In the genomic region with DNA sequence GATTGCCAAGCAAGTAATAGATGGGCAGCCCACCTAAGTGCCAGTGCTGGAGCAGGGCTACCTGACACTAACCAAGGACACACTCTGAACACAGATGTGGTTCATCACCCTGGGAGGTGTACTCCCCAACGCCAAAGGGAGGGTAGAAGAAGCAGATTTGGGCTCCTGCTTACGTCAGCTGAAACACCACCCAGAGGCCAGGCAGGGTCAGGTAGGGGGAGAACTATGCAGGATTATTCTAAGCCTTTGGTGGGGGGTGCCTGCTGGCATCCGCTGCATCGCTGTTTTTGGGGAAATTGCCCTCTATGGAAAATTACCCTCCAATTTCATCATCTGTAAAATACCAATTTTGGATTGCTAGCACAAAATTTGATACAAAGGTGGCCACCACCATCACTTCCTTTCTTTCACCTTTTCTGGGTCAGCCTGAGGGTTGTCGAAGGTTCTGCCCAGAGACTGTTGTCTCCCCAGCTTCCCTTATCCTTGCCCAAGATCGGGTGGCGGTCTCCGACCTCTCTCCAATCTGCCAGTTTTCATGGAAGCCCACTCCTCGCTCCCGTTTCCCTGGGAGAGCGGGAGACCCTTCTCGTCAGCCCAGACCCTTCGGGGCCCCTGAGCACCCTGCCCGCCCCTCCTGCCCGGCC, we compare ENCODE assay signal across 1 cellular context.
TF ChIP-seq lines count a peak whose summit lies in the region.

No MANE protein-coding gene starts in this region.

TF ChIP-seq in GM23338, 12 proteins besides CTCF, POLR2A, EP300 and RAD21:
- TF ChIP-seq POLR2AphosphoS5 (IDR thresholded peaks at IDR 0.05; ENCODE audit: low read depth) (no peak), EZH2phosphoT487 (IDR thresholded peaks at IDR 0.05; ENCODE audit: unreplicated experiment) (no peak), CREB1 (CRISPR knock-in tag; IDR thresholded peaks at IDR 0.05; ENCODE audit: low read depth) (no peak), ZNF331 (CRISPR knock-in tag; IDR thresholded peaks at IDR 0.05; ENCODE audit: low read depth) (no peak), NANOG (IDR thresholded peaks at IDR 0.05; ENCODE audit: borderline replicate concordance) (no peak), EZH2 (IDR thresholded peaks at IDR 0.05; ENCODE audit: low read depth, unreplicated experiment) (no peak), JUNB (IDR thresholded peaks at IDR 0.05; ENCODE audit: unreplicated experiment) (no peak)
- TF ChIP-seq, protein P1, sequence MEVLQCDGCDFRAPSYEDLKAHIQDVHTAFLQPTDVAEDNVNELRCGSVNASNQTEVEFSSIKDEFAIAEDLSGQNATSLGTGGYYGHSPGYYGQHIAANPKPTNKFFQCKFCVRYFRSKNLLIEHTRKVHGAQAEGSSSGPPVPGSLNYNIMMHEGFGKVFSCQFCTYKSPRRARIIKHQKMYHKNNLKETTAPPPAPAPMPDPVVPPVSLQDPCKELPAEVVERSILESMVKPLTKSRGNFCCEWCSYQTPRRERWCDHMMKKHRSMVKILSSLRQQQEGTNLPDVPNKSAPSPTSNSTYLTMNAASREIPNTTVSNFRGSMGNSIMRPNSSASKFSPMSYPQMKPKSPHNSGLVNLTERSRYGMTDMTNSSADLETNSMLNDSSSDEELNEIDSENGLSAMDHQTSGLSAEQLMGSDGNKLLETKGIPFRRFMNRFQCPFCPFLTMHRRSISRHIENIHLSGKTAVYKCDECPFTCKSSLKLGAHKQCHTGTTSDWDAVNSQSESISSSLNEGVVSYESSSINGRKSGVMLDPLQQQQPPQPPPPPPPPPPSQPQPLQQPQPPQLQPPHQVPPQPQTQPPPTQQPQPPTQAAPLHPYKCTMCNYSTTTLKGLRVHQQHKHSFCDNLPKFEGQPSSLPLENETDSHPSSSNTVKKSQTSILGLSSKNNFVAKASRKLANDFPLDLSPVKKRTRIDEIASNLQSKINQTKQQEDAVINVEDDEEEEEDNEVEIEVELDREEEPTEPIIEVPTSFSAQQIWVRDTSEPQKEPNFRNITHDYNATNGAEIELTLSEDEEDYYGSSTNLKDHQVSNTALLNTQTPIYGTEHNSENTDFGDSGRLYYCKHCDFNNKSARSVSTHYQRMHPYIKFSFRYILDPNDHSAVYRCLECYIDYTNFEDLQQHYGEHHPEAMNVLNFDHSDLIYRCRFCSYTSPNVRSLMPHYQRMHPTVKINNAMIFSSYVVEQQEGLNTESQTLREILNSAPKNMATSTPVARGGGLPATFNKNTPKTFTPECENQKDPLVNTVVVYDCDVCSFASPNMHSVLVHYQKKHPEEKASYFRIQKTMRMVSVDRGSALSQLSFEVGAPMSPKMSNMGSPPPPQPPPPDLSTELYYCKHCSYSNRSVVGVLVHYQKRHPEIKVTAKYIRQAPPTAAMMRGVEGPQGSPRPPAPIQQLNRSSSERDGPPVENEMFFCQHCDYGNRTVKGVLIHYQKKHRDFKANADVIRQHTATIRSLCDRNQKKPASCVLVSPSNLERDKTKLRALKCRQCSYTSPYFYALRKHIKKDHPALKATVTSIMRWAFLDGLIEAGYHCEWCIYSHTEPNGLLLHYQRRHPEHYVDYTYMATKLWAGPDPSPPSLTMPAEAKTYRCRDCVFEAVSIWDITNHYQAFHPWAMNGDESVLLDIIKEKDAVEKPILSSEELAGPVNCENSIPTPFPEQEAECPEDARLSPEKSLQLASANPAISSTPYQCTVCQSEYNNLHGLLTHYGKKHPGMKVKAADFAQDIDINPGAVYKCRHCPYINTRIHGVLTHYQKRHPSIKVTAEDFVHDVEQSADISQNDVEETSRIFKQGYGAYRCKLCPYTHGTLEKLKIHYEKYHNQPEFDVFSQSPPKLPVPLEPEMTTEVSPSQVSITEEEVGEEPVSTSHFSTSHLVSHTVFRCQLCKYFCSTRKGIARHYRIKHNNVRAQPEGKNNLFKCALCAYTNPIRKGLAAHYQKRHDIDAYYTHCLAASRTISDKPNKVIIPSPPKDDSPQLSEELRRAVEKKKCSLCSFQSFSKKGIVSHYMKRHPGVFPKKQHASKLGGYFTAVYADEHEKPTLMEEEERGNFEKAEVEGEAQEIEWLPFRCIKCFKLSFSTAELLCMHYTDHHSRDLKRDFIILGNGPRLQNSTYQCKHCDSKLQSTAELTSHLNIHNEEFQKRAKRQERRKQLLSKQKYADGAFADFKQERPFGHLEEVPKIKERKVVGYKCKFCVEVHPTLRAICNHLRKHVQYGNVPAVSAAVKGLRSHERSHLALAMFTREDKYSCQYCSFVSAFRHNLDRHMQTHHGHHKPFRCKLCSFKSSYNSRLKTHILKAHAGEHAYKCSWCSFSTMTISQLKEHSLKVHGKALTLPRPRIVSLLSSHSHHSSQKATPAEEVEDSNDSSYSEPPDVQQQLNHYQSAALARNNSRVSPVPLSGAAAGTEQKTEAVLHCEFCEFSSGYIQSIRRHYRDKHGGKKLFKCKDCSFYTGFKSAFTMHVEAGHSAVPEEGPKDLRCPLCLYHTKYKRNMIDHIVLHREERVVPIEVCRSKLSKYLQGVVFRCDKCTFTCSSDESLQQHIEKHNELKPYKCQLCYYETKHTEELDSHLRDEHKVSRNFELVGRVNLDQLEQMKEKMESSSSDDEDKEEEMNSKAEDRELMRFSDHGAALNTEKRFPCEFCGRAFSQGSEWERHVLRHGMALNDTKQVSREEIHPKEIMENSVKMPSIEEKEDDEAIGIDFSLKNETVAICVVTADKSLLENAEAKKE (CRISPR knock-in tag; IDR thresholded peaks at IDR 0.05) = no peak
- TF ChIP-seq, protein P2, sequence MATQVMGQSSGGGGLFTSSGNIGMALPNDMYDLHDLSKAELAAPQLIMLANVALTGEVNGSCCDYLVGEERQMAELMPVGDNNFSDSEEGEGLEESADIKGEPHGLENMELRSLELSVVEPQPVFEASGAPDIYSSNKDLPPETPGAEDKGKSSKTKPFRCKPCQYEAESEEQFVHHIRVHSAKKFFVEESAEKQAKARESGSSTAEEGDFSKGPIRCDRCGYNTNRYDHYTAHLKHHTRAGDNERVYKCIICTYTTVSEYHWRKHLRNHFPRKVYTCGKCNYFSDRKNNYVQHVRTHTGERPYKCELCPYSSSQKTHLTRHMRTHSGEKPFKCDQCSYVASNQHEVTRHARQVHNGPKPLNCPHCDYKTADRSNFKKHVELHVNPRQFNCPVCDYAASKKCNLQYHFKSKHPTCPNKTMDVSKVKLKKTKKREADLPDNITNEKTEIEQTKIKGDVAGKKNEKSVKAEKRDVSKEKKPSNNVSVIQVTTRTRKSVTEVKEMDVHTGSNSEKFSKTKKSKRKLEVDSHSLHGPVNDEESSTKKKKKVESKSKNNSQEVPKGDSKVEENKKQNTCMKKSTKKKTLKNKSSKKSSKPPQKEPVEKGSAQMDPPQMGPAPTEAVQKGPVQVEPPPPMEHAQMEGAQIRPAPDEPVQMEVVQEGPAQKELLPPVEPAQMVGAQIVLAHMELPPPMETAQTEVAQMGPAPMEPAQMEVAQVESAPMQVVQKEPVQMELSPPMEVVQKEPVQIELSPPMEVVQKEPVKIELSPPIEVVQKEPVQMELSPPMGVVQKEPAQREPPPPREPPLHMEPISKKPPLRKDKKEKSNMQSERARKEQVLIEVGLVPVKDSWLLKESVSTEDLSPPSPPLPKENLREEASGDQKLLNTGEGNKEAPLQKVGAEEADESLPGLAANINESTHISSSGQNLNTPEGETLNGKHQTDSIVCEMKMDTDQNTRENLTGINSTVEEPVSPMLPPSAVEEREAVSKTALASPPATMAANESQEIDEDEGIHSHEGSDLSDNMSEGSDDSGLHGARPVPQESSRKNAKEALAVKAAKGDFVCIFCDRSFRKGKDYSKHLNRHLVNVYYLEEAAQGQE (IDR thresholded peaks at IDR 0.05; ENCODE audit: unreplicated experiment) = no peak
- TF ChIP-seq, protein P3, sequence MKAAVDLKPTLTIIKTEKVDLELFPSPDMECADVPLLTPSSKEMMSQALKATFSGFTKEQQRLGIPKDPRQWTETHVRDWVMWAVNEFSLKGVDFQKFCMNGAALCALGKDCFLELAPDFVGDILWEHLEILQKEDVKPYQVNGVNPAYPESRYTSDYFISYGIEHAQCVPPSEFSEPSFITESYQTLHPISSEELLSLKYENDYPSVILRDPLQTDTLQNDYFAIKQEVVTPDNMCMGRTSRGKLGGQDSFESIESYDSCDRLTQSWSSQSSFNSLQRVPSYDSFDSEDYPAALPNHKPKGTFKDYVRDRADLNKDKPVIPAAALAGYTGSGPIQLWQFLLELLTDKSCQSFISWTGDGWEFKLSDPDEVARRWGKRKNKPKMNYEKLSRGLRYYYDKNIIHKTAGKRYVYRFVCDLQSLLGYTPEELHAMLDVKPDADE (IDR thresholded peaks at IDR 0.05) = no peak
